Comparison of ENCODE assay signal across 1 cellular context in the genomic region with DNA sequence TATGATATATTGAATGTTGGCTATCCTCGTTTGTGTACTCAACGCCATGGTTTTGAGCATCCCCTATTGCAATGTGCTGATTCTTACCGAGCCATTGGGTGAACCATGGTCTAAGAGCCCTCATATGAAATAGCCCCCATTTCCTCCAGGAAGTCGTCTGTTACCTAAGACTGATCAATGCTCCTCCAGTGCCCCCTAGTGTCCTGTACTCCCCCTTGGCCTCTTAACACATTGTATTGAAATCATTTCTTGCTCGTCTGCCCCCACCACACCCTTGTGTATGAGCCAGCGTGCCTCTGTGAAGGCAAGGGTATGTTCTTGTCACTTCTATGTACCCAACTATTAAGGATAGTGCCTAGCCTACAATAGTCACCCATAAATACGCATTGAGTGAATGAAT.
TF ChIP-seq lines count a peak whose summit lies in the region.

No MANE protein-coding gene starts in this region.

TF ChIP-seq in HepG2, 621 proteins besides CTCF, POLR2A, EP300 and RAD21:
- TF ChIP-seq, protein P1, sequence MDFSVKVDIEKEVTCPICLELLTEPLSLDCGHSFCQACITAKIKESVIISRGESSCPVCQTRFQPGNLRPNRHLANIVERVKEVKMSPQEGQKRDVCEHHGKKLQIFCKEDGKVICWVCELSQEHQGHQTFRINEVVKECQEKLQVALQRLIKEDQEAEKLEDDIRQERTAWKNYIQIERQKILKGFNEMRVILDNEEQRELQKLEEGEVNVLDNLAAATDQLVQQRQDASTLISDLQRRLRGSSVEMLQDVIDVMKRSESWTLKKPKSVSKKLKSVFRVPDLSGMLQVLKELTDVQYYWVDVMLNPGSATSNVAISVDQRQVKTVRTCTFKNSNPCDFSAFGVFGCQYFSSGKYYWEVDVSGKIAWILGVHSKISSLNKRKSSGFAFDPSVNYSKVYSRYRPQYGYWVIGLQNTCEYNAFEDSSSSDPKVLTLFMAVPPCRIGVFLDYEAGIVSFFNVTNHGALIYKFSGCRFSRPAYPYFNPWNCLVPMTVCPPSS (IDR thresholded peaks at IDR 0.05), result no peak
- no peak for TF ChIP-seq GABPA (IDR thresholded peaks at IDR 0.05; ENCODE audit: low read depth, low read length)
- 0 out of 2 replicates have a peak, but pooled peaks have one; percentile 27 for TF ChIP-seq GABPA (CRISPR knock-in tag; IDR thresholded peaks at IDR 0.05; ENCODE audit: low read depth)
- TF ChIP-seq STAG1 (CRISPR knock-in tag; IDR thresholded peaks at IDR 0.05), result peak; percentile 66
- peak; percentile 53; the same call in 1 of the 2 replicates for TF ChIP-seq SMC3 (IDR thresholded peaks at IDR 0.05; ENCODE audit: low read length)
